In the genomic region with DNA sequence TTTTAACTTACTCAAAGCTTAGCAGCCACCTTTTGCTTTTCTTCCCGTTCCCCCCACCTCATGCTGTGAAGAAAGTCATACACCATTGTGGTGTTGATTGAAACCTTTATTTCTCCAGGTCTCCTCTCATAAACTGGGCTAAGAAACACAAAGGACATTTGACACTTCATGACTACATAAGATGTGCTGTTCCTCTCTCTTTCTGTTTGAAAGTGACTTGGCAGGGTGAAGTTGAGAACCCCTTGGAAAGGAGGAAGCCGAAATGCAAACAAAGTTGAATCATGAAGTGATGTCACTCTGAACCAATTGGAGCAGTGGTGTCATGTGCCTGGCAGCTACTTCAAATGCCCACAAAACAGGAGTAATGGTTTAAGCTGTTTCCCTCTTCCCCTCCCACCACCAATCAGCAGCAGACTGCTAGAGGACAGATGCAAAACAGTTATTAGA, we compare ENCODE assay signal across 10 cellular contexts.
DNase-seq lines count a peak whose midpoint lies in the region; ATAC-seq and TF ChIP-seq lines count a peak whose summit lies in the region.
"Had no signal": no experiment of that assay in that cellular context is flagged by ENCODE, and none has a peak within 500 bp of the region (broad histone marks: within the 10 kb centered on the region; RNA-seq: fewer than 3 reads in every experiment).

No MANE protein-coding gene starts in this region.

- TF ChIP-seq POLR2A in vagina (IDR thresholded peaks at IDR 0.05) = no peak

- H3K9me3 Mint-ChIP-seq in activated naive CD4-positive, alpha-beta T cell treated with anti-CD3 and anti-CD28 coated beads for 36 hours = peaks cover 48% of the 10 kb centered on the region

- peaks cover 5% of the 10 kb centered on the region for H3K4me1 Mint-ChIP-seq in activated naive CD4-positive, alpha-beta T cell treated with anti-CD3 and anti-CD28 coated beads for 36 hours (ENCODE audit: low read depth)
- H3K4me1 Mint-ChIP-seq: CD4-positive, alpha-beta memory T cell had no signal

- H3K4me1 ChIP-seq in iPS DF 6.9 (ENCODE audit: control insufficient read depth, insufficient read depth, low read length) = peaks cover 9% of the 10 kb centered on the region
- H3K4me1 ChIP-seq in vagina = peaks cover 37% of the 10 kb centered on the region

- H3K36me3 ChIP-seq in iPS DF 6.9 (ENCODE audit: control insufficient read depth, insufficient read depth, low read length) (no peaks in the 10 kb centered on the region), vagina (no peaks in the 10 kb centered on the region)

- H3K9me3 ChIP-seq in iPS DF 6.9 (ENCODE audit: control insufficient read depth, insufficient read depth, low read length) (no peaks in the 10 kb centered on the region), vagina (no peaks in the 10 kb centered on the region)

- intact Hi-C loops in activated naive CD4-positive, alpha-beta T cell treated with anti-CD3 and anti-CD28 coated beads for 36 hours (cut with micrococcal nuclease) = no loop called here
- intact Hi-C loops in vagina (cut with DNase I) (no loop called here), sciatic nerve (cut with DNase I) (no loop called here)

- no peaks in the 10 kb centered on the region for H3K27me3 ChIP-seq in iPS DF 6.9 (ENCODE audit: control insufficient read depth, insufficient read depth, low read length)
- no peaks in the 10 kb centered on the region for H3K27me3 ChIP-seq in vagina

- in situ Hi-C loops in GM13976 (cut with MboI; ENCODE audit: low sequenced_read_pairs, unreplicated experiment) = no loop called here

- CTCF ChIA-PET in activated naive CD4-positive, alpha-beta T cell treated with anti-CD3 and anti-CD28 coated beads for 36 hours (lab: Charles Lee) = interaction anchor here (1.2 kb wide), 1 partner anchor 9 kb away, joined by 3 read pairs; no protein-coding TSS in a partner anchor

- WGBS in iPS DF 6.9 (ENCODE audit: insufficient coverage, insufficient read length) = no CpG with 5 or more reads among the region's 2 CpGs

- no peak overlapping the region for H3K27ac ChIP-seq in iPS DF 6.9 (ENCODE audit: low read length)
- H3K27ac ChIP-seq in vagina = peak overlapping the region; percentile 50

- peaks cover 63% of the 10 kb centered on the region for H3K36me3 Mint-ChIP-seq in activated naive CD4-positive, alpha-beta T cell treated with anti-CD3 and anti-CD28 coated beads for 36 hours (ENCODE audit: low read depth)

- H3K4me3 ChIP-seq in iPS DF 6.9 (ENCODE audit: low read length) (no peak overlapping the region), vagina (no peak overlapping the region)

- H3K27me3 Mint-ChIP-seq in activated naive CD4-positive, alpha-beta T cell treated with anti-CD3 and anti-CD28 coated beads for 36 hours (ENCODE audit: low read depth) = no peaks in the 10 kb centered on the region
- H3K27me3 Mint-ChIP-seq: CD4-positive, alpha-beta memory T cell had no signal

- peak overlapping the region; percentile 13 for H3K27ac Mint-ChIP-seq in activated naive CD4-positive, alpha-beta T cell treated with anti-CD3 and anti-CD28 coated beads for 36 hours
- H3K27ac Mint-ChIP-seq: CD4-positive, alpha-beta memory T cell had no signal

- no peak for ATAC-seq in sciatic nerve
- no peak for ATAC-seq in GM21786 (IDR thresholded peaks at IDR 0.05; ENCODE audit: unreplicated experiment)

- no peak for TF ChIP-seq CTCF in vagina (IDR thresholded peaks at IDR 0.05)
- TF ChIP-seq CTCF in GM13976 (IDR thresholded peaks at IDR 0.05; ENCODE audit: borderline replicate concordance, control extremely low read depth, extremely low read depth, insufficient read depth, missing control alignments) = no peak

- no peak overlapping the region for H3K4me3 Mint-ChIP-seq in activated naive CD4-positive, alpha-beta T cell treated with anti-CD3 and anti-CD28 coated beads for 36 hours
- H3K4me3 Mint-ChIP-seq: CD4-positive, alpha-beta memory T cell had no signal

- peak; percentile 7 for DNase-seq in activated naive CD4-positive, alpha-beta T cell treated with anti-CD3 and anti-CD28 coated beads for 36 hours
- DNase-seq in activated naive CD4-positive, alpha-beta T cell (lab: John Stamatoyannopoulos, UW) = no peak
- DNase-seq in SHP77 treated with DMSO at 0.1 percent for 48 hours (lab: John Stamatoyannopoulos, UW) (peak; percentile 11), iPS DF 6.9 (ENCODE audit: low read depth, low spot score) (peak; percentile 88), vagina (ENCODE audit: extremely low spot score in 2 of 2) (no peak), GM13976 (ENCODE audit: low spot score) (no peak), sciatic nerve (ENCODE audit: low spot score) (no peak)
- DNase-seq: CD4-positive, alpha-beta memory T cell; erythroblast had no signal

Comparison
In these comparisons a context has a peak if more than half of its experiments do, and no peak if none do; other contexts are left out.
1. DNase-seq: peak in activated naive CD4-positive, alpha-beta T cell treated with anti-CD3 and anti-CD28 coated beads for 36 hours (single experiment), SHP77 treated with DMSO at 0.1 percent for 48 hours (single experiment) and iPS DF 6.9 (single experiment); none in activated naive CD4-positive, alpha-beta T cell (0 of 4), vagina (0 of 2), GM13976 (single experiment) and sciatic nerve (single experiment).